Comparison of ENCODE assay signal across 30 cellular contexts in the genomic region with DNA sequence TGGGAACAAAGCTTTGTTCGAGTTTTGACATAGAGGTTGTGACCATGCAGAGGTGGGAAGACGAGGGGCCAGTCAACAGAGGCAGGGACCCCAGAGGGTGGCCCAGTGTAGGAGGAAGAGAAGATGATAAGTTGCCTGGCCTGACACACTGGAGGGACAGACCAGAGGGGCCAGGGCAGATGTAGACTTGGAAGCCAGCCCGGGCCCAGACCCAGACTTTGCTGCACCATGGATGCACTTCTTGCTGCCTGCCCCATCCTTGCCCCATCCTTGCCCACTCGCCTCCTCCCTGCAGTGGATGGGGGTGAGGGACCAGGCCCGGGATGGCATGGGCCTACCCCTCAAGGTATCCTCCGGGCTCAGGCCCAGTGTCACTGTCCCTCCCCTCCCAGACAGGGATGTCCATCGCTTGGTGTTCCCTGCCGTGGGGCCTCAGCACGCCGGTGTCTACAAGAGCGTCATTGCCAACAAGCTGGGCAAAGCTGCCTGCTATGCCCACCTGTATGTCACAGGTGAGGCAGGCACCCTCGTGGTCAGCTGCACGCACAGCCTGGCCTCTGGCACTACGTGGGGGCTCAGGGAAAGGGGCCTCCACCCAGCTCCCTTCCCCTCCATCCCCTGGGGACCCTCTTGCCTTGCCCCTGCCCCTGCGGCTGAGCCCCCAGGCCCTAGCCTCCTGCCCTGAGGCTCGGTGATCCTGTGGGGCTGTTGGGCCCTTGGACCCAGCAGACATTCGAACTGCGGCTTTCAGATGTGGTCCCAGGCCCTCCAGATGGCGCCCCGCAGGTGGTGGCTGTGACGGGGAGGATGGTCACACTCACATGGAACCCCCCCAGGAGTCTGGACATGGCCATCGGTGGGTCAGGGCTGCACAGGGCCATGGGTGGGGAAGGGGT. TPM values are rescaled to one million over a fixed set of nuclear protein-coding genes. Genes with fewer than 3 reads are reported as not detected.
"Had no signal": no experiment of that assay in that cellular context is flagged by ENCODE, and none has a peak within 500 bp of the region (broad histone marks: within the 10 kb centered on the region; RNA-seq: fewer than 3 reads in every experiment).

No MANE protein-coding gene starts in this region.

- H3K27ac ChIP-seq: breast epithelium, epithelial cell of prostate, hepatocyte, pancreas, prostate gland, spleen had no signal

- H3K4me1 ChIP-seq: breast epithelium, pancreas, prostate gland had no signal

- H3K9me3 ChIP-seq: breast epithelium, pancreas, prostate gland, spleen had no signal

- H3K4me3 ChIP-seq: breast epithelium, hepatocyte, pancreas, prostate gland, spleen had no signal

- ATAC-seq: activated CD8-positive, alpha-beta T cell treated with anti-CD3 and anti-CD28 coated beads for 36 hours; activated naive CD8-positive, alpha-beta T cell treated with anti-CD3 and anti-CD28 coated beads, Interleukin-2, amount 50 U/mL, for 24 hours; activated T-cell treated with anti-CD3 and anti-CD28 coated beads, Interleukin-2, amount 50 U/mL, for 4 hours; activated T-helper 17 cell treated with anti-CD3 and anti-CD28 coated beads, Interleukin-2, amount 50 U/mL, for 72 hours; left colon; naive thymus-derived CD4-positive, alpha-beta T cell; pancreas had no signal

- H3K36me3 ChIP-seq: breast epithelium, pancreas, prostate gland, spleen had no signal

- DNase-seq: activated B cell treated with CpG ODN at 0.5 μM for 24 hours; activated CD4-positive, alpha-beta T cell treated with anti-CD3 and anti-CD28 coated beads, Interleukin-2, amount 50 U/mL, for 1 hour; activated CD8-positive, alpha-beta T cell treated with anti-CD3 and anti-CD28 coated beads for 36 hours; activated gamma-delta T cell treated with Interleukin-2 at 50 U/mL for 16 hours; activated naive CD4-positive, alpha-beta T cell treated with anti-CD3 and anti-CD28 coated beads, Interleukin-2, amount 50 U/mL, for 16 hours; activated naive CD8-positive, alpha-beta T cell treated with anti-CD3 and anti-CD28 coated beads, Interleukin-2, amount 50 U/mL, for 24 hours; activated T-cell treated with anti-CD3 and anti-CD28 coated beads, Interleukin-2, amount 50 U/mL, for 4 hours; amygdala; central memory CD4-positive, alpha-beta T cell; effector CD8-positive, alpha-beta T cell; glutamatergic neuron; islet precursor cell; left colon; naive thymus-derived CD4-positive, alpha-beta T cell; nucleus accumbens; retina; spleen; stimulated activated naive CD4-positive, alpha-beta T cell treated with Interleukin-2 at 50 U/mL for 16 hours; T-helper 1 cell had no signal

- H2AFZ ChIP-seq: hepatocyte had no signal

- FAIRE-seq: endometrium, frontal cortex, pancreas had no signal

- H3K27me3 ChIP-seq: breast epithelium, hepatocyte, pancreas had no signal

- H3K79me2 ChIP-seq: hepatocyte had no signal

- H3K4me2 ChIP-seq: hepatocyte had no signal

RNA-seq across cellular contexts. Expression of a gene that starts 42.6 kb away (rescaled TPM):
- total RNA-seq: activated B cell treated with CpG ODN at 0.5 μM for 24 hours; activated CD8-positive, alpha-beta T cell treated with anti-CD3 and anti-CD28 coated beads for 36 hours; dermis microvascular lymphatic vessel endothelial cell; hepatocyte; left colon; subcutaneous adipose tissue had no signal
- polyA plus RNA-seq: hepatocyte; naive thymus-derived CD4-positive, alpha-beta T cell had no signal

RNA-seq across cellular contexts. Expression of a gene that starts 53.5 kb away (rescaled TPM):
- total RNA-seq: activated B cell treated with CpG ODN at 0.5 μM for 24 hours; activated CD8-positive, alpha-beta T cell treated with anti-CD3 and anti-CD28 coated beads for 36 hours; activated T-helper 17 cell treated with anti-CD3 and anti-CD28 coated beads, Interleukin-2, amount 50 U/mL, for 72 hours; dermis microvascular lymphatic vessel endothelial cell had no signal
- polyA plus RNA-seq: naive thymus-derived CD4-positive, alpha-beta T cell; neural cell had no signal
